Comparison of ENCODE assay signal across 8 cellular contexts in genomic region chr18:9017170-9017899, GRCh38.
DNase-seq lines count a peak whose midpoint lies in the region.

No MANE protein-coding gene starts in this region.

- H3K36me3 Mint-ChIP-seq in activated CD4-positive, alpha-beta memory T cell treated with anti-CD3 and anti-CD28 coated beads, Interleukin-2, amount 10 ng/mL, durations not matched to agents 7 days and 5 days (ENCODE audit: low read depth), result no peaks in the 10 kb centered on the region

- H3K4me3 ChIP-seq in mesendoderm (ENCODE audit: low read length), result no peak overlapping the region

- no peak overlapping the region for H3K23ac ChIP-seq in mesendoderm (ENCODE audit: low read length)

- H4K5ac ChIP-seq in mesendoderm (ENCODE audit: low read length), result no peak overlapping the region

- peaks cover 16% of the 10 kb centered on the region for H3K4me1 Mint-ChIP-seq in activated CD4-positive, alpha-beta memory T cell treated with anti-CD3 and anti-CD28 coated beads, Interleukin-2, amount 10 ng/mL, durations not matched to agents 7 days and 5 days

- H3K56ac ChIP-seq in mesendoderm (ENCODE audit: low read length), result peak overlapping the region; percentile 83

- H3K4me2 ChIP-seq in mesendoderm (ENCODE audit: low read length), result no peak overlapping the region

- peak overlapping the region; percentile 27 for H3K9ac ChIP-seq in mesendoderm (ENCODE audit: low read length)

- no peak overlapping the region for H2AK5ac ChIP-seq in mesendoderm (ENCODE audit: low read length)

- no peaks in the 10 kb centered on the region for H3K4me1 ChIP-seq in mesendoderm (ENCODE audit: control insufficient read depth, low read depth, low read length)

- H3K9me3 Mint-ChIP-seq in activated CD4-positive, alpha-beta memory T cell treated with anti-CD3 and anti-CD28 coated beads, Interleukin-2, amount 10 ng/mL, durations not matched to agents 7 days and 5 days, result no peaks in the 10 kb centered on the region

- H3K27ac ChIP-seq in mesendoderm (ENCODE audit: low read depth, low read length), result peak overlapping the region; percentile 13

- CTCF ChIA-PET in activated CD4-positive, alpha-beta memory T cell treated with anti-CD3 and anti-CD28 coated beads, Interleukin-2, amount 10 ng/mL, durations not matched to agents 7 days and 5 days (lab: Charles Lee), result interaction anchor here (1.0 to 1.3 kb wide), 2 partner anchors 13 to 86 kb away, joined by 4 to 5 read pairs; no protein-coding TSS in a partner anchor

- POLR2A ChIA-PET in activated CD4-positive, alpha-beta memory T cell treated with anti-CD3 and anti-CD28 coated beads, Interleukin-2, amount 10 ng/mL, durations not matched to agents 7 days and 5 days (lab: Charles Lee), result interaction anchor here (0.9 to 1.4 kb wide), 4 partner anchors 49 to 317 kb away, joined by 3 to 4 read pairs (median 4); partner anchors contain the start of genes ANKRD12 and TWSG1

- H3K4me3 Mint-ChIP-seq in activated CD4-positive, alpha-beta memory T cell treated with anti-CD3 and anti-CD28 coated beads, Interleukin-2, amount 10 ng/mL, durations not matched to agents 7 days and 5 days, result peak overlapping the region; percentile 48

- no peak overlapping the region for H2BK5ac ChIP-seq in mesendoderm (ENCODE audit: low read length)

- H3K27me3 ChIP-seq in mesendoderm (ENCODE audit: insufficient read depth, low read length, poor library complexity), result no peaks in the 10 kb centered on the region

- no peak overlapping the region for H4K8ac ChIP-seq in mesendoderm (ENCODE audit: low read depth, low read length)

- no peaks in the 10 kb centered on the region for H3K79me1 ChIP-seq in mesendoderm (ENCODE audit: low read length)

- no CpG with 5 or more reads among the region's 34 CpGs for WGBS in mesendoderm (ENCODE audit: extremely low coverage, insufficient coverage, low lambda C conversion rate)

- H3K4ac ChIP-seq in mesendoderm (ENCODE audit: low read depth, low read length), result peak overlapping the region; percentile 20

- peaks cover 2% of the 10 kb centered on the region for H3K27me3 Mint-ChIP-seq in activated CD4-positive, alpha-beta memory T cell treated with anti-CD3 and anti-CD28 coated beads, Interleukin-2, amount 10 ng/mL, durations not matched to agents 7 days and 5 days

- no peaks in the 10 kb centered on the region for H3K36me3 ChIP-seq in mesendoderm (ENCODE audit: control insufficient read depth, insufficient read depth, low read length)

- H3K79me2 ChIP-seq in mesendoderm (ENCODE audit: control insufficient read depth, insufficient read depth, low read length), result no peaks in the 10 kb centered on the region

- DNase-seq in ELF-1 (ENCODE audit: low read depth, low spot score), result peak; percentile 93
- DNase-seq in GOT3 (lab: John Stamatoyannopoulos, UW), result peak; percentile 64
- DNase-seq in LoVo (ENCODE audit: low spot score), result peak; percentile 84
- peak; percentile 80 for DNase-seq in activated CD4-positive, alpha-beta memory T cell treated with anti-CD3 and anti-CD28 coated beads, Interleukin-2, amount 10 ng/mL, durations not matched to agents 7 days and 5 days
- DNase-seq in ecto neural progenitor cell (ENCODE audit: low spot score), result peak; percentile 74
- peak; percentile 87 for DNase-seq in mesendoderm
- DNase-seq in stimulated activated CD8-positive, alpha-beta memory T cell treated with anti-CD3 and anti-CD28 coated beads, Interleukin-15, amount 100 ng/mL, for 48 hours (ENCODE audit: low read depth in 2 of 2), result peak; percentile 73 to 86
- DNase-seq in NCI-H1417 treated with DMSO at 0.1 percent for 48 hours (lab: John Stamatoyannopoulos, UW), result no peak

- peak overlapping the region; percentile 69 for H3K27ac Mint-ChIP-seq in activated CD4-positive, alpha-beta memory T cell treated with anti-CD3 and anti-CD28 coated beads, Interleukin-2, amount 10 ng/mL, durations not matched to agents 7 days and 5 days

- no peak overlapping the region for H2BK120ac ChIP-seq in mesendoderm (ENCODE audit: low read depth, low read length)

- no peak overlapping the region for H3K18ac ChIP-seq in mesendoderm (ENCODE audit: low read length)

- no peak overlapping the region for H2BK15ac ChIP-seq in mesendoderm (replicated peaks; ENCODE audit: low read depth)
